Comparison of ENCODE assay signal across 8 cellular contexts in the genomic region with DNA sequence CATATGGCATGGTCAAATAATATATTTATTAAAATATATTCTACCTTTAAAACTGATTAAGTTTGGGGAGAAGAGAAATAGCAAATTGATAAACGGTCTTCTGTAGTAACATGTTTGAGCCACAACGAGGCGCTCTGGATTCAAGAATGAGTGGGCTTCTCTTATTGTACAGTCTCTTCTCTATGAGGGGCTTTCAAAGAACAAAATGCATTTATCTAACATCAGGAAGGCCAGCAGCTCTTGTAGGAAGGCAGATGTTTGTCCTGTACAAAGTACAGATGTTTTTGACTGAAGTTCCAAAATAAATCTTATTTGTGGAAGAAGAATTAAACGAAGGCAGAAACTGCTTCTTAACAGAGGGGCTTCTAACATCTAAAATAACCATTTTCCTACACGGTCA.
A peak's percentile ranks its signal among the peaks of the same experiment; 100 is the strongest.
DNase-seq lines count a peak whose midpoint lies in the region; ATAC-seq and TF ChIP-seq lines count a peak whose summit lies in the region.

No MANE protein-coding gene starts in this region.

- H3K9me3 ChIP-seq in endodermal cell (ENCODE audit: control insufficient read depth, low read length), result no peaks in the 10 kb centered on the region

- no peaks in the 10 kb centered on the region for H3K9me3 Mint-ChIP-seq in stimulated activated naive CD8-positive, alpha-beta T cell treated with anti-CD3 and anti-CD28 coated beads, Interleukin-15, amount 100 ng/mL, for 72 hours
- no peaks in the 10 kb centered on the region for H3K9me3 Mint-ChIP-seq in endodermal cell
- H3K9me3 Mint-ChIP-seq in neural crest cell, result no peaks in the 10 kb centered on the region

- H3K4me3 ChIP-seq in endodermal cell (ENCODE audit: low read length), result no peak overlapping the region

- H3K36me3 Mint-ChIP-seq in endodermal cell (ENCODE audit: low read depth), result no peaks in the 10 kb centered on the region
- no peaks in the 10 kb centered on the region for H3K36me3 Mint-ChIP-seq in neural crest cell (ENCODE audit: low read depth)

- peak; percentile 21 for DNase-seq in stimulated activated naive CD8-positive, alpha-beta T cell treated with anti-CD3 and anti-CD28 coated beads, Interleukin-15, Interleukin-2, amounts not matched to agents 100 U/mL and 50 U/mL, for 24 hours
- DNase-seq in stimulated activated naive CD8-positive, alpha-beta T cell treated with anti-CD3 and anti-CD28 coated beads, Interleukin-15, amount 100 ng/mL, for 72 hours, result no peak
- DNase-seq in NCI-H82 treated with DMSO at 0.1 percent for 48 hours (lab: John Stamatoyannopoulos, UW; ENCODE audit: unreplicated experiment) (peak; percentile 9), endodermal cell (peak; percentile 74), neural crest cell (ENCODE audit: low read depth, low spot score) (peak; percentile 53), AML-193 (lab: John Stamatoyannopoulos, UW) (no peak), GM19240 (ENCODE audit: insufficient read length, low spot score) (no peak)

- ATAC-seq in stimulated activated naive CD8-positive, alpha-beta T cell treated with anti-CD3 and anti-CD28 coated beads, Interleukin-15, Interleukin-2, amounts not matched to agents 100 U/mL and 50 U/mL, for 24 hours, result no peak
- ATAC-seq in stimulated activated naive CD8-positive, alpha-beta T cell treated with anti-CD3 and anti-CD28 coated beads, Interleukin-15, amount 100 ng/mL, for 72 hours, result no peak
- ATAC-seq in GM18909 (IDR thresholded peaks at IDR 0.05; ENCODE audit: poor library complexity, unreplicated experiment), result no peak

- H3K9ac ChIP-seq in endodermal cell (ENCODE audit: extremely low read depth, low read length, poor library complexity, severe bottlenecking), result no peak overlapping the region

- no peak overlapping the region for H3K27ac ChIP-seq in endodermal cell (ENCODE audit: low read depth, low read length)

- H3K27ac Mint-ChIP-seq in stimulated activated naive CD8-positive, alpha-beta T cell treated with anti-CD3 and anti-CD28 coated beads, Interleukin-15, amount 100 ng/mL, for 72 hours, result peak overlapping the region in 1 of 2 donors; percentile 61
- H3K27ac Mint-ChIP-seq in endodermal cell (no peak overlapping the region), neural crest cell (ENCODE audit: unreplicated experiment) (no peak overlapping the region)

- H3K4me3 Mint-ChIP-seq in stimulated activated naive CD8-positive, alpha-beta T cell treated with anti-CD3 and anti-CD28 coated beads, Interleukin-15, amount 100 ng/mL, for 72 hours, result no peak overlapping the region
- H3K4me3 Mint-ChIP-seq in endodermal cell, result no peak overlapping the region
- no peak overlapping the region for H3K4me3 Mint-ChIP-seq in neural crest cell

- no peaks in the 10 kb centered on the region for H3K36me3 ChIP-seq in endodermal cell (ENCODE audit: control insufficient read depth, insufficient read depth, low read length)

- H3K27me3 Mint-ChIP-seq in stimulated activated naive CD8-positive, alpha-beta T cell treated with anti-CD3 and anti-CD28 coated beads, Interleukin-15, amount 100 ng/mL, for 72 hours, result no peaks in the 10 kb centered on the region
- H3K27me3 Mint-ChIP-seq in endodermal cell (ENCODE audit: insufficient read depth) (no peaks in the 10 kb centered on the region), neural crest cell (ENCODE audit: low read depth) (peaks cover 3% of the 10 kb centered on the region)

- H3K4me1 Mint-ChIP-seq in stimulated activated naive CD8-positive, alpha-beta T cell treated with anti-CD3 and anti-CD28 coated beads, Interleukin-15, amount 100 ng/mL, for 72 hours, result peaks cover 41% of the 10 kb centered on the region
- H3K4me1 Mint-ChIP-seq in endodermal cell (peaks cover 8% of the 10 kb centered on the region), neural crest cell (peaks cover 44% of the 10 kb centered on the region)

- no peaks in the 10 kb centered on the region for H3K4me1 ChIP-seq in endodermal cell (ENCODE audit: control insufficient read depth, insufficient read depth, low read length)

- 32% methylated on average over 5 of the region's 5 CpGs; no CpG with 5 or more reads in 1 of the 2 experiments for WGBS in endodermal cell (ENCODE audit: insufficient coverage in 1 of 2, insufficient read length in 1 of 2), 2 experiments

- no peaks in the 10 kb centered on the region for H3K27me3 ChIP-seq in endodermal cell (ENCODE audit: control insufficient read depth, insufficient read depth, low read length, poor library complexity, severe bottlenecking)

- TF ChIP-seq CTCF in endodermal cell (conservative IDR thresholded peaks at IDR 0.05) (peak; percentile 92), neural crest cell (conservative IDR thresholded peaks at IDR 0.05) (peak; percentile 77)

Comparison
In these comparisons a context has a peak if more than half of its experiments do, and no peak if none do; other contexts are left out.
1. DNase-seq: peak in stimulated activated naive CD8-positive, alpha-beta T cell treated with anti-CD3 and anti-CD28 coated beads, Interleukin-15, Interleukin-2, amounts not matched to agents 100 U/mL and 50 U/mL, for 24 hours (single experiment), NCI-H82 treated with DMSO at 0.1 percent for 48 hours (single experiment), endodermal cell (single experiment) and neural crest cell (single experiment); none in stimulated activated naive CD8-positive, alpha-beta T cell treated with anti-CD3 and anti-CD28 coated beads, Interleukin-15, amount 100 ng/mL, for 72 hours (0 of 2), AML-193 (0 of 2) and GM19240 (single experiment).